30 cellular contexts compared by ENCODE assay signal in the genomic region with DNA sequence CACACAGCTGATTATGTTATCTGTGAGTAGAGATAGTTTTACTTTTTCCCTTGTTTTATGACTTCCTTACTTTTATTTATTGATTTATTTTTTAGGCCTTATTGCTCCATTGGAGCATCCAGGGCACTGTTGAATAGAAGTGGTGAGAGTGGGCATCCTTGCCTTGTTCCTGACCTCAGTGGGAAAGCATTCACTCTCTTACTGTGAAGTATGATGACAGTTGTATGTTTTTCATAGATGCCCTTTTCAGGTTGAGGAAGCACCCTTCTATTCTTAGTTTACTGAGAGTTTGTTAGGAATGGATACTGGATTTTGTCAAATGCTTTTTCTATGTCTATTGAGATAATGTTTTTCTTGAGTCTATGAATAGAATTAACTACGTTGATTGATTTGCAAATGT.
DNase-seq lines count a peak whose midpoint lies in the region; ATAC-seq, FAIRE-seq and TF ChIP-seq lines count a peak whose summit lies in the region.
"Had no signal": no experiment of that assay in that cellular context is flagged by ENCODE, and none has a peak within 500 bp of the region (broad histone marks: within the 10 kb centered on the region; RNA-seq: fewer than 3 reads in every experiment).

No MANE protein-coding gene starts in this region.

- H3K9me3 ChIP-seq in K562 (replicated peaks; ENCODE audit: control insufficient read depth, insufficient read depth, low read depth, low read length): no peaks in the 10 kb centered on the region
- H3K9me3 ChIP-seq: SJSA1 had no signal

- DNase-seq in Calu3: no peak
- DNase-seq in K562 (ENCODE audit: extremely low read depth in 1 of 4, low spot score in 3 of 4): no peak
- DNase-seq in fibroblast of pulmonary artery (ENCODE audit: low read depth): peak; percentile 11
- no peak for DNase-seq in mesothelial cell of epicardium (ENCODE audit: low spot score in 2 of 2, unreplicated experiment in 2 of 2)
- no peak for DNase-seq in NCI-H2227 (lab: John Stamatoyannopoulos, UW; ENCODE audit: unreplicated experiment)
- DNase-seq in activated CD4-positive, alpha-beta T cell treated with anti-CD3 and anti-CD28 coated beads, Interleukin-2, amount 50 U/mL, for 1 hour: no peak
- no peak for DNase-seq in foreskin fibroblast
- DNase-seq: Caco-2; CD8-positive, alpha-beta T cell; DMS 273 treated with DMSO at 0.1 percent for 48 hours; DMS79; EL; GDM1; HCEC 1CT; KBM-7; NCI-H1105 treated with DMSO at 0.1 percent for 48 hours; NCI-H146; NCI-H1930; NCI-H2107; NCI-H446 treated with DMSO at 0.1 percent for 48 hours; NCI-H526 treated with DMSO at 0.1 percent for 48 hours; PC-9 had no signal

- H3K4me1 Mint-ChIP-seq in Calu3 (ENCODE audit: low read depth, unreplicated experiment) (peaks cover 15% of the 10 kb centered on the region), mesothelial cell of epicardium (peaks cover 6% of the 10 kb centered on the region)
- H3K4me1 Mint-ChIP-seq: B cell had no signal

- no peak for TF ChIP-seq EP300 in K562 (IDR thresholded peaks at IDR 0.05; ENCODE audit: low read length)

- intact Hi-C loops in Calu3 (cut with micrococcal nuclease; ENCODE audit: unreplicated experiment) (no loop called here), K562 (cut with micrococcal nuclease) (no loop called here)

- TF ChIP-seq CTCF in Calu3 (IDR thresholded peaks at IDR 0.05; ENCODE audit: unreplicated experiment) (no peak), K562 (IDR thresholded peaks at IDR 0.05 in 2 of 3, conservative IDR thresholded peaks at IDR 0.05 in 1 of 3; ENCODE audit: insufficient read depth in 2 of 3, low read depth in 1 of 3, low read length in 3 of 3) (no peak), fibroblast of pulmonary artery (IDR thresholded peaks at IDR 0.05; ENCODE audit: low read length, missing control alignments) (no peak), mesothelial cell of epicardium (IDR thresholded peaks at IDR 0.05; ENCODE audit: unreplicated experiment) (no peak), foreskin fibroblast (IDR thresholded peaks at IDR 0.05; ENCODE audit: low read depth, low read length) (no peak)

- no peak overlapping the region for H3K4me3 Mint-ChIP-seq in Calu3 (ENCODE audit: low read depth, unreplicated experiment)
- no peak overlapping the region for H3K4me3 Mint-ChIP-seq in mesothelial cell of epicardium
- H3K4me3 Mint-ChIP-seq: B cell; CD8-positive, alpha-beta T cell had no signal

- H4K20me1 ChIP-seq in K562 (replicated peaks; ENCODE audit: control insufficient read depth, insufficient read depth, low read length): no peaks in the 10 kb centered on the region; the same call in 1 of the 2 replicates

- no peaks in the 10 kb centered on the region for H3K79me2 ChIP-seq in K562 (ENCODE audit: control insufficient read depth, insufficient read depth, low read length)

- TF ChIP-seq POLR2A in K562 (conservative IDR thresholded peaks at IDR 0.05): no peak

- H3K9ac ChIP-seq in K562 (ENCODE audit: insufficient read depth in 1 of 2, low read depth in 2 of 2, low read length in 2 of 2): no peak overlapping the region

- no peak for TF ChIP-seq RAD21 in K562 (CRISPR knock-in tag; conservative IDR thresholded peaks at IDR 0.05 in 1 of 2, IDR thresholded peaks at IDR 0.05 in 1 of 2)

- no peak for FAIRE-seq in K562 (lab: Jason Lieb, UNC)
- FAIRE-seq: GM12878, H1 had no signal

- H3K4me3 ChIP-seq in K562 (no peak overlapping the region), fibroblast of pulmonary artery (replicated peaks; ENCODE audit: low read depth, low read length) (no peak overlapping the region), foreskin fibroblast (ENCODE audit: low read depth in 1 of 2, low read length in 2 of 2) (no peak overlapping the region)
- H3K4me3 ChIP-seq: GM12878, PC-9, SJSA1 had no signal

- H2AFZ ChIP-seq in K562 (ENCODE audit: low read depth, low read length): no peak overlapping the region
- H2AFZ ChIP-seq: PC-9 had no signal

- no peaks in the 10 kb centered on the region for H3K27me3 Mint-ChIP-seq in Calu3 (ENCODE audit: unreplicated experiment)
- H3K27me3 Mint-ChIP-seq in mesothelial cell of epicardium (ENCODE audit: low read depth): no peaks in the 10 kb centered on the region
- H3K27me3 Mint-ChIP-seq: B cell had no signal

- H3K9me1 ChIP-seq in K562 (ENCODE audit: control insufficient read depth, insufficient read depth, low read length): no peaks in the 10 kb centered on the region

- H3K4me1 ChIP-seq in K562 (replicated peaks in 1 of 2; ENCODE audit: control insufficient read depth in 2 of 2, insufficient read depth in 2 of 2, low read length in 2 of 2): no peaks in the 10 kb centered on the region
- H3K4me1 ChIP-seq: SJSA1 had no signal

- POLR2A ChIA-PET in K562 (lab: Yijun Ruan, JAX): no interaction called here

- H3K36me3 ChIP-seq in K562 (ENCODE audit: control insufficient read depth, insufficient read depth, low read length): no peaks in the 10 kb centered on the region
- H3K36me3 ChIP-seq: SJSA1 had no signal

- peak overlapping the region; percentile 97 for H3K27ac Mint-ChIP-seq in Calu3 (ENCODE audit: unreplicated experiment)
- H3K27ac Mint-ChIP-seq in mesothelial cell of epicardium: peak overlapping the region; percentile 5
- H3K27ac Mint-ChIP-seq: B cell; CD8-positive, alpha-beta T cell had no signal

- peaks cover 8 to 17% of the 10 kb centered on the region in 2 experiments; a peak in 4 of 5 replicates for H3K27me3 ChIP-seq in K562 (ENCODE audit: control insufficient read depth in 2 of 2, insufficient read depth in 2 of 2, low read length in 2 of 2)
- H3K27me3 ChIP-seq: SJSA1 had no signal

- BruUV-seq in Calu3 (replicated peaks; lab: Mats Ljungman, UMichigan) (no TSS peak), K562 (replicated peaks; lab: Mats Ljungman, UMichigan) (no TSS peak)

- H3K36me3 Mint-ChIP-seq in Calu3 (ENCODE audit: insufficient read depth, unreplicated experiment) (peaks cover 8% of the 10 kb centered on the region), mesothelial cell of epicardium (no peaks in the 10 kb centered on the region)
- H3K36me3 Mint-ChIP-seq: CD8-positive, alpha-beta T cell had no signal

- ATAC-seq in K562 (no peak), HG02852 (IDR thresholded peaks at IDR 0.05; ENCODE audit: unreplicated experiment) (no peak)
- ATAC-seq: CD8-positive, alpha-beta T cell; GM12878; Right ventricle myocardium inferior had no signal

- CTCF ChIA-PET in Calu3 (lab: Charles Lee) (no interaction called here), K562 (lab: Yijun Ruan, JAX; ENCODE audit: low intra/inter-chr PET ratio) (no interaction called here)

- H3K9me3 Mint-ChIP-seq in Calu3 (ENCODE audit: low read depth, unreplicated experiment): peaks cover 3% of the 10 kb centered on the region
- no peaks in the 10 kb centered on the region for H3K9me3 Mint-ChIP-seq in mesothelial cell of epicardium
- H3K9me3 Mint-ChIP-seq: CD8-positive, alpha-beta T cell had no signal

- no peak overlapping the region for H3K27ac ChIP-seq in K562 (ENCODE audit: extremely low read depth, low read depth, low read length)
- H3K27ac ChIP-seq: 22Rv1, C4-2B, PC-9, SJSA1 had no signal

- in situ Hi-C loops in K562 (cut with MboI): no loop called here

- 0% methylated on average over 1 of the region's 1 CpG for WGBS in K562 (ENCODE audit: insufficient coverage, low coverage, missing lambda C conversion rate)

- no peak overlapping the region for H3K4me2 ChIP-seq in K562 (ENCODE audit: insufficient read depth, low read length)

TF ChIP-seq in K562, 482 proteins besides CTCF, POLR2A, EP300 and RAD21:
- TF ChIP-seq HMG20A (CRISPR knock-in tag; conservative IDR thresholded peaks at IDR 0.05) (no peak), ZNF316 (IDR thresholded peaks at IDR 0.05) (0 out of 2 replicates have a peak, but pooled peaks have one; percentile 22)
